Comparison of ENCODE assay signal across 8 cellular contexts in genomic region chr14:54435500-54435981, GRCh38. TPM values are rescaled to one million over a fixed set of nuclear protein-coding genes. Genes with fewer than 3 reads are reported as not detected.
DNase-seq lines count a peak whose midpoint lies in the region; ATAC-seq, FAIRE-seq and TF ChIP-seq lines count a peak whose summit lies in the region.

No MANE protein-coding gene starts in this region.

- H3K4me3 ChIP-seq in GM12864 (ENCODE audit: low read depth, low read length) (peak overlapping the region; percentile 17; the same call in 1 of the 2 replicates), SU-DHL-6 (ENCODE audit: insufficient read depth, low read length, poor library complexity, severe bottlenecking) (no peak overlapping the region), prostate gland (no peak overlapping the region)

- intact Hi-C loops in prostate gland (cut with DNase I): no loop called here

- TF ChIP-seq POLR2A in prostate gland (IDR thresholded peaks at IDR 0.05): no peak

- peaks cover 7% of the 10 kb centered on the region for H4K20me1 ChIP-seq in SU-DHL-6 (ENCODE audit: low read depth, low read length)

- no peak overlapping the region for H3K9ac ChIP-seq in SU-DHL-6 (ENCODE audit: low read length)

- no peaks in the 10 kb centered on the region for H3F3A ChIP-seq in SU-DHL-6 (ENCODE audit: insufficient read depth)

- H3K27ac ChIP-seq in SU-DHL-6 (ENCODE audit: low read depth, low read length) (no peak overlapping the region), prostate gland (no peak overlapping the region)

- WGBS in prostate gland: 71% methylated on average over 4 of the region's 4 CpGs

- H3K36me3 ChIP-seq in SU-DHL-6 (ENCODE audit: low read length): peaks cover 13% of the 10 kb centered on the region; the same call in 1 of the 2 replicates
- H3K36me3 ChIP-seq in prostate gland: no peaks in the 10 kb centered on the region

- FAIRE-seq in islet of Langerhans (lab: Jason Lieb, UNC): peak; percentile 41

- H3K9me2 ChIP-seq in SU-DHL-6 (replicated peaks; ENCODE audit: insufficient read depth, low read length): no peaks in the 10 kb centered on the region

- DNase-seq in GM12864 (ENCODE audit: low read depth): no peak
- no peak for DNase-seq in D341Med (ENCODE audit: low spot score)
- DNase-seq in prostate gland (ENCODE audit: low spot score): no peak
- DNase-seq in Ammon's horn (ENCODE audit: low spot score): no peak

- H3K4me1 ChIP-seq in prostate gland (replicated peaks): peaks cover 3% of the 10 kb centered on the region

- H3K4me2 ChIP-seq in SU-DHL-6 (ENCODE audit: low read depth, low read length, poor library complexity, severe bottlenecking): peak overlapping the region; percentile 38

- H3K79me2 ChIP-seq in SU-DHL-6 (ENCODE audit: insufficient read depth, low read length): peaks cover 99% of the 10 kb centered on the region

- TF ChIP-seq CTCF in GM12864 (IDR thresholded peaks at IDR 0.05; ENCODE audit: low read depth, low read length, missing control alignments) (no peak), SU-DHL-6 (IDR thresholded peaks at IDR 0.05; ENCODE audit: insufficient read depth, low read length, poor library complexity, severe bottlenecking) (no peak), prostate gland (IDR thresholded peaks at IDR 0.05) (no peak)

- H2AFZ ChIP-seq in SU-DHL-6 (ENCODE audit: low read depth, low read length, severe bottlenecking): no peak overlapping the region

- no peaks in the 10 kb centered on the region for H3K27me3 ChIP-seq in SU-DHL-6 (ENCODE audit: low read length)
- H3K27me3 ChIP-seq in prostate gland (replicated peaks; ENCODE audit: insufficient read depth): no peaks in the 10 kb centered on the region

- peak; percentile 46 for ATAC-seq in HG02759 (IDR thresholded peaks at IDR 0.05; ENCODE audit: unreplicated experiment)
- ATAC-seq in HG02571 (IDR thresholded peaks at IDR 0.05; ENCODE audit: unreplicated experiment): no peak

- H3K9me3 ChIP-seq in SU-DHL-6 (ENCODE audit: insufficient read depth, low read length) (no peaks in the 10 kb centered on the region), prostate gland (no peaks in the 10 kb centered on the region)

RNA-seq across cellular contexts. Expression of gene CNIH1, which starts 5.6 kb away (rescaled TPM):
- 100 to 1,000 TPM; 113 to 193 TPM for total RNA-seq in prostate gland

RNA-seq across cellular contexts. Expression of gene CDKN3, which starts 38.7 kb away (rescaled TPM):
- total RNA-seq in prostate gland: 10 to 100 TPM in 1 of 2 donors, 1 to 10 TPM in 1; 2.6 to 20.6 TPM

RNA-seq across cellular contexts. Expression of gene GMFB, which starts 53.2 kb away (rescaled TPM):
- total RNA-seq in prostate gland: 10 to 100 TPM; 19.2 to 37.1 TPM
